Comparison of ENCODE assay signal across 12 cellular contexts in the genomic region with DNA sequence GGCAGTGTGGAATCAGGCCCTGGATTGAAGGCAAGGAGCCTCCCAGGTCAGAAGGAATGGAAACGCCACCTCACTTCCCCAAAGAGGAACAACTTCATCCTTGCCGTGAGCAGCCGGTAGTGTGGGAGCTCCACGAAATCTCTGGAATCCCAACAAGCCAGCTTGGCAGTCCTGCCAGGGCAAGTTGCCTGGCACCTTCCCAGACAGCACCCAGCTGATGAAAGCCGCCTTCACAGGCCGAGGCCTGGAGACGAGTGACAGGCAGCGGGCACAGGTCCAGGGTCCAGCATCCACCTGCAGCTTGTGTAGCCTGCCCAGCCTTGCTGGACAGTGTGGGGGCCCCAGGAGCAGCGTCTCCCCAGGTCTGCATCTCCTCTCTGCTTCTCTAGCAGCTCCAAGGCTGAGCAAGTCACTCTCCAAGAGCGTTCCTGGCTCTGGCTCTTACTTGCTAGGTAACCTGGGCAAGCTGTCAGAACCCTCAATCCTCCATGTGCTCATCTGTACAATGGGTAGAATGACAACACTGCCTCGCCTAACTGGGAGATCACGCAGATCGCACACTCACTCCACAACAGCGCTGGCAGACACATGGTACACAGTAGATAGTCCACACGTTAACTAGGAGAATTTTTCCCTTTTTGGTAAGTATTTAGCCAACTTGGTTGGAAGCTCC. TPM values are rescaled to one million over a fixed set of nuclear protein-coding genes. Genes with fewer than 3 reads are reported as not detected.
A peak's percentile ranks its signal among the peaks of the same experiment; 100 is the strongest.
DNase-seq lines count a peak whose midpoint lies in the region; ATAC-seq and TF ChIP-seq lines count a peak whose summit lies in the region.
"Had no signal": no experiment of that assay in that cellular context is flagged by ENCODE, and none has a peak within 500 bp of the region (broad histone marks: within the 10 kb centered on the region; RNA-seq: fewer than 3 reads in every experiment).

No MANE protein-coding gene starts in this region.

- H3K79me2 ChIP-seq in smooth muscle cell (ENCODE audit: low read depth) (no peaks in the 10 kb centered on the region), Karpas-422 (ENCODE audit: low read length) (peaks cover 32% of the 10 kb centered on the region)

- no peak overlapping the region for H3K4me2 ChIP-seq in smooth muscle cell
- no peak overlapping the region for H3K4me2 ChIP-seq in Karpas-422 (ENCODE audit: low read depth, low read length, poor library complexity, severe bottlenecking)

- H4K20me1 ChIP-seq in smooth muscle cell (ENCODE audit: low read depth) (peaks cover 49% of the 10 kb centered on the region), Karpas-422 (ENCODE audit: insufficient read depth, low read depth, low read length) (no peaks in the 10 kb centered on the region)

- H3K4me1 ChIP-seq in smooth muscle cell (ENCODE audit: low read depth), result no peaks in the 10 kb centered on the region
- no peaks in the 10 kb centered on the region for H3K4me1 ChIP-seq in Karpas-422 (ENCODE audit: low read length)

- DNase-seq in AG10803 (ENCODE audit: low read depth), result peak; percentile 25
- DNase-seq in NCI-H1694 treated with DMSO at 0.1 percent for 48 hours (lab: John Stamatoyannopoulos, UW), result peak; percentile 36
- DNase-seq in epithelial cell of esophagus (ENCODE audit: low read depth), result peak; percentile 97
- peak; percentile 47 for DNase-seq in medulla oblongata (ENCODE audit: extremely low spot score)
- no peak for DNase-seq in smooth muscle cell (lab: John Stamatoyannopoulos, UW; ENCODE audit: unreplicated experiment)
- no peak for DNase-seq in 8988T
- DNase-seq in Karpas-422, result no peak
- DNase-seq: effector CD4-positive, alpha-beta T cell; NCI-H2029; RPMI8226 had no signal

- H3K4me3 ChIP-seq in AG10803 (ENCODE audit: low read length) (no peak overlapping the region), epithelial cell of esophagus (ENCODE audit: low read length) (no peak overlapping the region), smooth muscle cell (no peak overlapping the region), Karpas-422 (ENCODE audit: low read length) (no peak overlapping the region)
- H3K4me3 ChIP-seq: BLaER1 treated with 17β-estradiol and CSF1 and Interleukin-3, amounts not matched to agents 10 nM and 100 nM had no signal

- no peaks in the 10 kb centered on the region for H3K9me3 ChIP-seq in smooth muscle cell (replicated peaks; ENCODE audit: low read depth)
- no peaks in the 10 kb centered on the region for H3K9me3 ChIP-seq in Karpas-422 (ENCODE audit: low read length)
- H3K9me3 ChIP-seq: BLaER1 treated with 17β-estradiol and CSF1 and Interleukin-3, amounts not matched to agents 10 nM and 100 nM had no signal

- H3K36me3 ChIP-seq in smooth muscle cell (ENCODE audit: low read depth) (no peaks in the 10 kb centered on the region), Karpas-422 (ENCODE audit: insufficient read depth, low read length) (no peaks in the 10 kb centered on the region)

- H3K9ac ChIP-seq in smooth muscle cell (ENCODE audit: low read depth) (no peak overlapping the region), Karpas-422 (ENCODE audit: low read length) (no peak overlapping the region)

- H2AFZ ChIP-seq in smooth muscle cell (ENCODE audit: low read depth), result no peak overlapping the region
- no peak overlapping the region for H2AFZ ChIP-seq in Karpas-422 (ENCODE audit: low read length)

- no peak for TF ChIP-seq CTCF in AG10803 (conservative IDR thresholded peaks at IDR 0.05; ENCODE audit: low read length)
- TF ChIP-seq CTCF in epithelial cell of esophagus (IDR thresholded peaks at IDR 0.05; ENCODE audit: insufficient read depth, low read depth, low read length, missing control alignments), result no peak
- TF ChIP-seq CTCF in smooth muscle cell (IDR thresholded peaks at IDR 0.05; ENCODE audit: borderline replicate concordance, insufficient read depth, poor library complexity, severe bottlenecking), result no peak

- 96% methylated on average over 15 of the region's 15 CpGs for WGBS in smooth muscle cell (ENCODE audit: low lambda C conversion rate)

- no peaks in the 10 kb centered on the region for H3K9me2 ChIP-seq in Karpas-422 (replicated peaks; ENCODE audit: insufficient read depth, low read length)

- H3K27me3 ChIP-seq in smooth muscle cell (ENCODE audit: low read depth), result no peaks in the 10 kb centered on the region
- no peaks in the 10 kb centered on the region for H3K27me3 ChIP-seq in Karpas-422 (ENCODE audit: low read length)
- H3K27me3 ChIP-seq: BLaER1 treated with 17β-estradiol and CSF1 and Interleukin-3, amounts not matched to agents 10 nM and 100 nM had no signal

- H3K27ac ChIP-seq in smooth muscle cell (ENCODE audit: low read depth) (no peak overlapping the region), Karpas-422 (ENCODE audit: low read length) (no peak overlapping the region)

- ATAC-seq in GM21723 (IDR thresholded peaks at IDR 0.05; ENCODE audit: unreplicated experiment), result no peak

- no peaks in the 10 kb centered on the region for H3F3A ChIP-seq in smooth muscle cell (ENCODE audit: low read depth)

RNA-seq across cellular contexts. Expression of a gene that starts 43.0 kb away (rescaled TPM):
- 16.4 and 19.5 TPM in 2 replicates for total RNA-seq in smooth muscle cell
- polyA plus RNA-seq in smooth muscle cell, result 53.6 and 53.8 TPM in 2 replicates
- 11.8 and 25.9 TPM in 2 replicates for total RNA-seq in Karpas-422 (2014; rRNA removed; shearing (Covaris generic); ENCODE audit: low replicate concordance)

Comparison
In these comparisons a context has a peak if more than half of its experiments do, and no peak if none do; other contexts are left out.
1. DNase-seq: peak in AG10803 (single experiment), NCI-H1694 treated with DMSO at 0.1 percent for 48 hours (single experiment), epithelial cell of esophagus (single experiment) and medulla oblongata (single experiment); none in smooth muscle cell (single experiment), 8988T (single experiment) and Karpas-422 (single experiment).